In genomic region chr20:45779011-45779915, GRCh38 we compare ENCODE assay signal across 8 cellular contexts. TPM values are rescaled to one million over a fixed set of nuclear protein-coding genes. Genes with fewer than 3 reads are reported as not detected.
DNase-seq lines count a peak whose midpoint lies in the region; ATAC-seq and TF ChIP-seq lines count a peak whose summit lies in the region.

No MANE protein-coding gene starts in this region.

- H3K27ac Mint-ChIP-seq in activated T-cell treated with anti-CD3 and anti-CD28 coated beads, Interleukin-2, amount 50 U/mL, for 24 hours = no peak overlapping the region

- H3K36me3 ChIP-seq in SJSA1 = no peaks in the 10 kb centered on the region

- no peak for ATAC-seq in HG02973 (IDR thresholded peaks at IDR 0.05; ENCODE audit: unreplicated experiment)
- no peak for ATAC-seq in HG03457 (IDR thresholded peaks at IDR 0.05; ENCODE audit: unreplicated experiment)
- no peak for ATAC-seq in GM19324 (IDR thresholded peaks at IDR 0.05; ENCODE audit: low FRiP score, unreplicated experiment)

- H3K9me3 Mint-ChIP-seq in activated T-cell treated with anti-CD3 and anti-CD28 coated beads, Interleukin-2, amount 50 U/mL, for 24 hours = no peaks in the 10 kb centered on the region

- peak; percentile 100 for DNase-seq in EH (ENCODE audit: low read depth)
- DNase-seq in SJSA1 (ENCODE audit: low read depth in 1 of 2, low spot score in 2 of 2) = peak; percentile 96 to 99
- DNase-seq in fibroblast of villous mesenchyme (ENCODE audit: low read depth) = peak; percentile 99
- DNase-seq in pulmonary artery endothelial cell (ENCODE audit: low read depth, low spot score) = peak; percentile 75
- no peak for DNase-seq in activated T-cell treated with anti-CD3 and anti-CD28 coated beads, Interleukin-2, amount 50 U/mL, for 24 hours

- H3K36me3 Mint-ChIP-seq in activated T-cell treated with anti-CD3 and anti-CD28 coated beads, Interleukin-2, amount 50 U/mL, for 24 hours (ENCODE audit: low read depth) = no peaks in the 10 kb centered on the region

- peaks cover 7% of the 10 kb centered on the region for H3K27me3 Mint-ChIP-seq in activated T-cell treated with anti-CD3 and anti-CD28 coated beads, Interleukin-2, amount 50 U/mL, for 24 hours

- H3K27ac ChIP-seq in SJSA1 = peak overlapping the region; percentile 91

- peaks cover 55% of the 10 kb centered on the region for H3K4me1 ChIP-seq in SJSA1 (replicated peaks)

- H3K27me3 ChIP-seq in SJSA1 (replicated peaks) = no peaks in the 10 kb centered on the region

- H3K4me1 Mint-ChIP-seq in activated T-cell treated with anti-CD3 and anti-CD28 coated beads, Interleukin-2, amount 50 U/mL, for 24 hours (ENCODE audit: low read depth) = peaks cover 13% of the 10 kb centered on the region

- no peak overlapping the region for H3K4me3 ChIP-seq in SJSA1
- H3K4me3 ChIP-seq in fibroblast of villous mesenchyme (ENCODE audit: low read depth, low read length) = peak overlapping the region; percentile 42

- no peak overlapping the region for H3K4me3 Mint-ChIP-seq in activated T-cell treated with anti-CD3 and anti-CD28 coated beads, Interleukin-2, amount 50 U/mL, for 24 hours

- no peaks in the 10 kb centered on the region for H3K9me3 ChIP-seq in SJSA1 (replicated peaks)

- TF ChIP-seq CTCF in fibroblast of villous mesenchyme (IDR thresholded peaks at IDR 0.05; ENCODE audit: insufficient read depth, low read depth, low read length) = no peak

RNA-seq across cellular contexts. Expression of gene WFDC3, which starts 12.4 kb away (rescaled TPM):
- total RNA-seq in SJSA1 (2014; rRNA removed; shearing (Covaris generic)) = not detected in 2 replicates
- total RNA-seq in fibroblast of villous mesenchyme = 0.43 TPM in 1 of 2 replicates, not detected in the other
- not detected in 2 replicates for total RNA-seq in pulmonary artery endothelial cell

RNA-seq across cellular contexts. Expression of gene DNTTIP1, which starts 12.5 kb away (rescaled TPM):
- 11.1 and 19.2 TPM in 2 replicates for total RNA-seq in SJSA1 (2014; rRNA removed; shearing (Covaris generic))
- total RNA-seq in fibroblast of villous mesenchyme (9.5 and 12.6 TPM in 2 replicates), pulmonary artery endothelial cell (18.2 and 26.1 TPM in 2 replicates)

RNA-seq across cellular contexts. Expression of gene UBE2C, which starts 33.2 kb away (rescaled TPM):
- total RNA-seq in SJSA1 (2014; rRNA removed; shearing (Covaris generic)) = 187 and 249 TPM in 2 replicates
- total RNA-seq in fibroblast of villous mesenchyme (13.5 and 26.3 TPM in 2 replicates), pulmonary artery endothelial cell (24.6 and 51.4 TPM in 2 replicates)

RNA-seq across cellular contexts. Expression of gene TNNC2, which starts 47.8 kb away (rescaled TPM):
- total RNA-seq in SJSA1 (2014; rRNA removed; shearing (Covaris generic)) = not detected in 2 replicates
- 0.32 and 0.43 TPM in 2 replicates for total RNA-seq in fibroblast of villous mesenchyme
- not detected in 2 replicates for total RNA-seq in pulmonary artery endothelial cell

RNA-seq across cellular contexts. Expression of gene SNX21, which starts 54.3 kb away (rescaled TPM):
- total RNA-seq in SJSA1 (2014; rRNA removed; shearing (Covaris generic)) = 19.7 and 55.0 TPM in 2 replicates
- total RNA-seq in fibroblast of villous mesenchyme (50.5 and 60.9 TPM in 2 replicates), pulmonary artery endothelial cell (20.8 and 22.7 TPM in 2 replicates)
